ENCODE assay signal across 1 cellular context in genomic region chr2:237858294-237859081, GRCh38.
TF ChIP-seq lines count a peak whose summit lies in the region.

No MANE protein-coding gene starts in this region.

TF ChIP-seq in endothelial cell of umbilical vein, 7 proteins besides CTCF, POLR2A, EP300 and RAD21 (continued from another document):
- TF ChIP-seq POLR2AphosphoS5 (IDR thresholded peaks at IDR 0.05; ENCODE audit: insufficient read depth, low read depth, low read length): no peak
- no peak for TF ChIP-seq FOS (IDR thresholded peaks at IDR 0.05; ENCODE audit: borderline replicate concordance, insufficient read depth, low read length)
